In the genomic region with DNA sequence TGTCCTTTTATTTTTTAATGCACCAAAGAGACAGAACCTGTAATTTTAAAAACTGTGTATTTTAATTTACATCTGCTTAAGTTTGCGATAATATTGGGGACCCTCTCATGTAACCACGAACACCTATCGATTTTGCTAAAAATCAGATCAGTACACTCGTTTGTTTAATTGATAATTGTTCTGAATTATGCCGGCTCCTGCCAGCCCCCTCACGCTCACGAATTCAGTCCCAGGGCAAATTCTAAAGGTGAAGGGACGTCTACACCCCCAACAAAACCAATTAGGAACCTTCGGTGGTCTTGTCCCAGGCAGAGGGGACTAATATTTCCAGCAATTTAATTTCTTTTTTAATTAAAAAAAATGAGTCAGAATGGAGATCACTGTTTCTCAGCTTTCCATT, we compare ENCODE assay signal across 10 cellular contexts. TPM values are rescaled to one million over a fixed set of nuclear protein-coding genes. Genes with fewer than 3 reads are reported as not detected.
A peak's percentile ranks its signal among the peaks of the same experiment; 100 is the strongest.
DNase-seq lines count a peak whose midpoint lies in the region; ATAC-seq and TF ChIP-seq lines count a peak whose summit lies in the region.
"Had no signal": no experiment of that assay in that cellular context is flagged by ENCODE, and none has a peak within 500 bp of the region (broad histone marks: within the 10 kb centered on the region; RNA-seq: fewer than 3 reads in every experiment).

No MANE protein-coding gene starts in this region.

- peaks cover 16% of the 10 kb centered on the region for H3K4me1 ChIP-seq in IMR-90 (ENCODE audit: control insufficient read depth, insufficient read depth, low read length)
- peaks cover 14% of the 10 kb centered on the region for H3K4me1 ChIP-seq in iPS-18a (ENCODE audit: control insufficient read depth, low read depth, low read length)
- H3K4me1 ChIP-seq in smooth muscle cell (ENCODE audit: low read depth), result peaks cover 35% of the 10 kb centered on the region

- H2AFZ ChIP-seq in IMR-90 (replicated peaks; ENCODE audit: low read length, poor library complexity) (peak overlapping the region; percentile 84), smooth muscle cell (ENCODE audit: low read depth) (peak overlapping the region; percentile 77)

- no peak for TF ChIP-seq RAD21 in IMR-90 (IDR thresholded peaks at IDR 0.05; ENCODE audit: low read length)

- H3K79me1 ChIP-seq in IMR-90 (ENCODE audit: low read depth in 1 of 2, low read length in 2 of 2), result peaks cover 0 to 42% of the 10 kb centered on the region in 2 experiments; a peak in 2 of 4 replicates

- no peak for DNase-seq in IMR-90
- no peak for DNase-seq in astrocyte of the cerebellum (ENCODE audit: low read depth)
- DNase-seq in smooth muscle cell (lab: John Stamatoyannopoulos, UW; ENCODE audit: unreplicated experiment), result no peak
- no peak for DNase-seq in NCI-H526 treated with DMSO at 0.1 percent for 48 hours (lab: John Stamatoyannopoulos, UW)
- no peak for DNase-seq in NAMALWA (ENCODE audit: low spot score)
- no peak for DNase-seq in putamen (ENCODE audit: low spot score)
- DNase-seq: activated gamma-delta T cell treated with Interleukin-2 at 50 U/mL for 16 hours had no signal

- peak overlapping the region; percentile 98 for H2BK5ac ChIP-seq in IMR-90 (ENCODE audit: low read depth, low read length, poor library complexity, severe bottlenecking)

- H4K91ac ChIP-seq in IMR-90 (ENCODE audit: insufficient read depth, low read depth, low read length), result peak overlapping the region; percentile 97

- H2AK5ac ChIP-seq in IMR-90 (ENCODE audit: low read depth, low read length), result peak overlapping the region; percentile 97

- H3K4me3 ChIP-seq in IMR-90 (ENCODE audit: insufficient read depth, low read depth, low read length), result peak overlapping the region; percentile 98
- peak overlapping the region; percentile 89 for H3K4me3 ChIP-seq in astrocyte of the cerebellum (ENCODE audit: low read depth, low read length)
- H3K4me3 ChIP-seq in iPS-18a (ENCODE audit: low read length), result peak overlapping the region; percentile 74
- peak overlapping the region; percentile 93 for H3K4me3 ChIP-seq in smooth muscle cell

- peak overlapping the region; percentile 88 for H3K4me2 ChIP-seq in IMR-90 (ENCODE audit: low read depth, low read length)
- H3K4me2 ChIP-seq in smooth muscle cell, result peak overlapping the region; percentile 96

- TF ChIP-seq CTCF in IMR-90 (conservative IDR thresholded peaks at IDR 0.05; ENCODE audit: low read depth, low read length), result no peak
- TF ChIP-seq CTCF in astrocyte of the cerebellum (IDR thresholded peaks at IDR 0.05; ENCODE audit: low read depth, low read length, missing control alignments), result no peak
- no peak for TF ChIP-seq CTCF in smooth muscle cell (IDR thresholded peaks at IDR 0.05; ENCODE audit: borderline replicate concordance, insufficient read depth, poor library complexity, severe bottlenecking)

- H3K4ac ChIP-seq in IMR-90 (ENCODE audit: low read depth, low read length), result peak overlapping the region; percentile 97

- H3K27ac ChIP-seq in IMR-90 (ENCODE audit: insufficient read depth, low read length) (peak overlapping the region; percentile 92), iPS-18a (ENCODE audit: low read length) (no peak overlapping the region), smooth muscle cell (ENCODE audit: low read depth) (peak overlapping the region; percentile 87)

- ATAC-seq in IMR-90 (ENCODE audit: low read depth) (no peak), GM21825 (IDR thresholded peaks at IDR 0.05; ENCODE audit: unreplicated experiment) (no peak)

- H4K20me1 ChIP-seq in IMR-90 (ENCODE audit: insufficient read depth, low read length) (peaks cover 27% of the 10 kb centered on the region), smooth muscle cell (ENCODE audit: low read depth) (peaks cover 30% of the 10 kb centered on the region)

- peak overlapping the region; percentile 96 for H2AK9ac ChIP-seq in IMR-90 (replicated peaks; ENCODE audit: low read depth, low read length, poor library complexity)

- no TSS peak for BruUV-seq in IMR-90 (replicated peaks; lab: Mats Ljungman, UMichigan)

- H4K8ac ChIP-seq in IMR-90 (ENCODE audit: low read depth in 2 of 2, low read length in 2 of 2), result peak overlapping the region; percentile 92 to 99

- H3K36me3 ChIP-seq in IMR-90 (ENCODE audit: control insufficient read depth, insufficient read depth, low read length) (peaks cover 14% of the 10 kb centered on the region), iPS-18a (ENCODE audit: control insufficient read depth, low read depth, low read length) (peaks cover 13% of the 10 kb centered on the region), smooth muscle cell (ENCODE audit: low read depth) (no peaks in the 10 kb centered on the region)
- H3K36me3 ChIP-seq: transverse colon had no signal

- H3F3A ChIP-seq in smooth muscle cell (ENCODE audit: low read depth), result peaks cover 10% of the 10 kb centered on the region

- TF ChIP-seq POLR2A in IMR-90 (IDR thresholded peaks at IDR 0.05; ENCODE audit: low read depth, low read length), result no peak

- peak overlapping the region; percentile 77 for H3K18ac ChIP-seq in IMR-90 (ENCODE audit: low read depth, low read length)

- H2BK20ac ChIP-seq in IMR-90 (ENCODE audit: low read depth, low read length), result peak overlapping the region; percentile 84

- CTCF ChIA-PET in IMR-90 (lab: Yijun Ruan, JAX), result no interaction called here

- peak overlapping the region; percentile 81; the same call in 1 of the 2 replicates for H4K5ac ChIP-seq in IMR-90 (ENCODE audit: low read depth, low read length)

- H3K79me2 ChIP-seq in smooth muscle cell (ENCODE audit: low read depth), result peaks cover 50% of the 10 kb centered on the region

- no CpG with 5 or more reads among the region's 9 CpGs for WGBS in IMR-90 (ENCODE audit: extremely low coverage in 2 of 2, insufficient read length in 1 of 2), 2 experiments
- 2% methylated on average over 9 of the region's 9 CpGs for WGBS in smooth muscle cell (ENCODE audit: low lambda C conversion rate)

- peak overlapping the region; percentile 94 for H3K56ac ChIP-seq in IMR-90 (ENCODE audit: extremely low read depth, insufficient read depth, low read length)

- intact Hi-C loops in IMR-90 (cut with micrococcal nuclease), result loop anchor here (5.0 to 10.0 kb wide), 2 partner anchors 288 to 735 kb away; a partner anchor contains a TSS

- H3K9me3 ChIP-seq in IMR-90 (ENCODE audit: control insufficient read depth, insufficient read depth, low read length) (no peaks in the 10 kb centered on the region), iPS-18a (ENCODE audit: control insufficient read depth, low read depth, low read length) (no peaks in the 10 kb centered on the region), smooth muscle cell (replicated peaks; ENCODE audit: low read depth) (no peaks in the 10 kb centered on the region)
- H3K9me3 ChIP-seq: transverse colon had no signal

- peak overlapping the region; percentile 88 for H3K9ac ChIP-seq in IMR-90 (ENCODE audit: low read depth, low read length)
- peak overlapping the region; percentile 79 for H3K9ac ChIP-seq in iPS-18a (ENCODE audit: low read length)
- peak overlapping the region; percentile 34 for H3K9ac ChIP-seq in smooth muscle cell (ENCODE audit: low read depth)

- peak overlapping the region; percentile 99 for H3K14ac ChIP-seq in IMR-90 (replicated peaks; ENCODE audit: low read depth, low read length)

- peak overlapping the region; percentile 91 for H2BK120ac ChIP-seq in IMR-90 (ENCODE audit: low read depth, low read length)

- POLR2A ChIA-PET in IMR-90 (lab: Charles Lee; ENCODE audit: unreplicated experiment), result interaction anchor here (1.2 to 1.9 kb wide), 2 partner anchors 220 to 342 kb away, joined by 4 to 5 read pairs; no protein-coding TSS in a partner anchor

- H3K27me3 ChIP-seq in IMR-90 (ENCODE audit: control insufficient read depth, insufficient read depth, low read length), result no peaks in the 10 kb centered on the region
- peaks cover 41% of the 10 kb centered on the region for H3K27me3 ChIP-seq in iPS-18a (ENCODE audit: control insufficient read depth, insufficient read depth, low read length)
- H3K27me3 ChIP-seq in smooth muscle cell (ENCODE audit: low read depth), result no peaks in the 10 kb centered on the region

- in situ Hi-C loops in IMR-90 (cut with MboI; ENCODE audit: low sequenced_read_pairs) (loop anchor here (5.0 to 10.0 kb wide), 2 partner anchors 195 to 338 kb away; no protein-coding TSS in a partner anchor), astrocyte of the cerebellum (cut with HindIII; ENCODE audit: low sequenced_read_pairs) (no loop called here)

- H2BK15ac ChIP-seq in IMR-90 (ENCODE audit: low read depth, low read length), result peak overlapping the region; percentile 76; the same call in 1 of the 3 replicates

- dilution Hi-C loops in IMR-90 (cut with HindIII; ENCODE audit: low sequenced_read_pairs, unreplicated experiment), result no loop called here

- peaks cover 9% of the 10 kb centered on the region for H3K9me1 ChIP-seq in IMR-90 (ENCODE audit: insufficient read depth, low read length)

- H3K23ac ChIP-seq in IMR-90 (ENCODE audit: low read depth, low read length), result peak overlapping the region; percentile 99

TF ChIP-seq in IMR-90, 13 proteins besides CTCF, POLR2A, EP300 and RAD21 (continues in another document):
- TF ChIP-seq MAFK (IDR thresholded peaks at IDR 0.05; ENCODE audit: low read depth, low read length) (no peak), MAZ (IDR thresholded peaks at IDR 0.05; ENCODE audit: borderline replicate concordance, low read depth, low read length) (no peak), NFE2L2 (IDR thresholded peaks at IDR 0.05; ENCODE audit: low read depth, low read length) (no peak), RCOR1 (IDR thresholded peaks at IDR 0.05; ENCODE audit: insufficient replicate concordance, low read length) (no peak)
- TF ChIP-seq, protein P1, sequence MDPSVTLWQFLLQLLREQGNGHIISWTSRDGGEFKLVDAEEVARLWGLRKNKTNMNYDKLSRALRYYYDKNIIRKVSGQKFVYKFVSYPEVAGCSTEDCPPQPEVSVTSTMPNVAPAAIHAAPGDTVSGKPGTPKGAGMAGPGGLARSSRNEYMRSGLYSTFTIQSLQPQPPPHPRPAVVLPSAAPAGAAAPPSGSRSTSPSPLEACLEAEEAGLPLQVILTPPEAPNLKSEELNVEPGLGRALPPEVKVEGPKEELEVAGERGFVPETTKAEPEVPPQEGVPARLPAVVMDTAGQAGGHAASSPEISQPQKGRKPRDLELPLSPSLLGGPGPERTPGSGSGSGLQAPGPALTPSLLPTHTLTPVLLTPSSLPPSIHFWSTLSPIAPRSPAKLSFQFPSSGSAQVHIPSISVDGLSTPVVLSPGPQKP (IDR thresholded peaks at IDR 0.05; ENCODE audit: borderline replicate concordance, low read depth, low read length), result no peak

RNA-seq across cellular contexts. Expression of a gene that starts 1.1 kb away (rescaled TPM):
- total RNA-seq in IMR-90 (2012; rRNA removed) (717 and 748 TPM in 2 replicates), smooth muscle cell (281 and 307 TPM in 2 replicates)
- polyA plus RNA-seq in IMR-90 (2012; rRNA removed) (481 and 872 TPM in 2 replicates), smooth muscle cell (482 and 510 TPM in 2 replicates)
- polyA plus RNA-seq in IMR-90 (2012; cell fraction: cytosol; rRNA removed), result 498 and 688 TPM in 2 replicates
- polyA plus RNA-seq in IMR-90 (2012; cell fraction: nucleus; rRNA removed; ENCODE audit: low replicate concordance), result 405 and 823 TPM in 2 replicates

RNA-seq across cellular contexts. Expression of a gene that starts 35.3 kb away (rescaled TPM):
- total RNA-seq in IMR-90 (2012; rRNA removed), result 8.2 and 16.7 TPM in 2 replicates
- polyA plus RNA-seq in IMR-90 (2012; rRNA removed), result 18.8 and 23.5 TPM in 2 replicates
- polyA plus RNA-seq in IMR-90 (2012; cell fraction: cytosol; rRNA removed), result 14.0 and 16.6 TPM in 2 replicates
- polyA plus RNA-seq in IMR-90 (2012; cell fraction: nucleus; rRNA removed; ENCODE audit: low replicate concordance), result 58.0 and 79.5 TPM in 2 replicates
- total RNA-seq in smooth muscle cell, result 7.2 and 8.0 TPM in 2 replicates
- 17.3 and 22.6 TPM in 2 replicates for polyA plus RNA-seq in smooth muscle cell

Comparison
In these comparisons a context has a peak if more than half of its experiments do, and no peak if none do; other contexts are left out.
1. H3K9ac ChIP-seq: peak in every context shown above with its lines; median percentile 88 in IMR-90; 79 in iPS-18a; 34 in smooth muscle cell.